8 cellular contexts compared by ENCODE assay signal in genomic region chr2:86747708-86748627, GRCh38. TPM values are rescaled to one million over a fixed set of nuclear protein-coding genes. Genes with fewer than 3 reads are reported as not detected.
DNase-seq lines count a peak whose midpoint lies in the region; ATAC-seq and TF ChIP-seq lines count a peak whose summit lies in the region.

No MANE protein-coding gene starts in this region.

- 85 to 88% methylated on average over 9 of the region's 9 CpGs for WGBS in body of pancreas, 2 donors
- 81 to 87% methylated on average over 9 of the region's 9 CpGs for WGBS in lung, 2 donors

- intact Hi-C loops in body of pancreas (cut with DNase I) = no loop called here
- intact Hi-C loops in CD4-positive, alpha-beta T cell (cut with DNase I, micrococcal nuclease) = loop anchor here in 1 of 2 experiments (5.0 kb wide), 1 partner anchor 61 kb away; no protein-coding TSS in a partner anchor

- no peak overlapping the region for H3K27ac ChIP-seq in body of pancreas
- H3K27ac ChIP-seq in lung (ENCODE audit: low read depth in 1 of 2, low read length in 1 of 2) = peak overlapping the region; percentile 21 to 35
- H3K27ac ChIP-seq in CD4-positive, alpha-beta T cell (ENCODE audit: low read depth, low read length) = no peak overlapping the region

- H3K4me3 ChIP-seq in body of pancreas (no peak overlapping the region), lung (no peak overlapping the region)

- ATAC-seq in activated naive CD4-positive, alpha-beta T cell treated with anti-CD3 and anti-CD28 coated beads, Interleukin-2, amount 50 U/mL, for 72 hours = peak; percentile 58 to 76
- peak; percentile 66 for ATAC-seq in body of pancreas
- no peak for ATAC-seq in lung (ENCODE audit: insufficient read depth, low FRiP score)
- no peak for ATAC-seq in CD4-positive, alpha-beta T cell (ENCODE audit: poor library complexity)

- no peak for TF ChIP-seq POLR2A in body of pancreas (IDR thresholded peaks at IDR 0.05)

- peaks cover 12 to 41% of the 10 kb centered on the region in 2 donors for H3K36me3 Mint-ChIP-seq in activated naive CD4-positive, alpha-beta T cell treated with anti-CD3 and anti-CD28 coated beads, Interleukin-2, amount 50 U/mL, for 72 hours
- peaks cover 97% of the 10 kb centered on the region for H3K36me3 Mint-ChIP-seq in CD4-positive, alpha-beta T cell (ENCODE audit: low read depth)

- H3K9me3 ChIP-seq in body of pancreas = no peaks in the 10 kb centered on the region
- H3K9me3 ChIP-seq in lung (ENCODE audit: control insufficient read depth in 2 of 2, insufficient read depth in 1 of 2, low read length in 1 of 2) = peaks cover 0 to 8% of the 10 kb centered on the region in 2 donors
- no peaks in the 10 kb centered on the region for H3K9me3 ChIP-seq in CD4-positive, alpha-beta T cell (ENCODE audit: control insufficient read depth, low read length)

- H3K27me3 Mint-ChIP-seq in CD4-positive, alpha-beta T cell = no peaks in the 10 kb centered on the region

- CTCF ChIA-PET in CD4-positive, alpha-beta T cell (lab: Charles Lee) = no interaction called here

- peaks cover 4 to 9% of the 10 kb centered on the region in 2 donors for H3K9me3 Mint-ChIP-seq in activated naive CD4-positive, alpha-beta T cell treated with anti-CD3 and anti-CD28 coated beads, Interleukin-2, amount 50 U/mL, for 72 hours
- H3K9me3 Mint-ChIP-seq in CD4-positive, alpha-beta T cell = no peaks in the 10 kb centered on the region

- peaks cover 8% of the 10 kb centered on the region for H3K4me1 ChIP-seq in body of pancreas
- peaks cover 1 to 24% of the 10 kb centered on the region in 2 donors for H3K4me1 ChIP-seq in lung (ENCODE audit: control insufficient read depth in 2 of 2, insufficient read depth in 2 of 2, low read length in 2 of 2)

- peak overlapping the region; percentile 33 to 58 for H3K27ac Mint-ChIP-seq in activated naive CD4-positive, alpha-beta T cell treated with anti-CD3 and anti-CD28 coated beads, Interleukin-2, amount 50 U/mL, for 72 hours
- H3K27ac Mint-ChIP-seq in CD4-positive, alpha-beta T cell = no peak overlapping the region

- H3K4me3 Mint-ChIP-seq in CD4-positive, alpha-beta T cell = no peak overlapping the region

- H3K27me3 ChIP-seq in body of pancreas (no peaks in the 10 kb centered on the region), lung (ENCODE audit: control insufficient read depth, insufficient read depth) (no peaks in the 10 kb centered on the region)
- no peaks in the 10 kb centered on the region for H3K27me3 ChIP-seq in CD4-positive, alpha-beta T cell (ENCODE audit: control insufficient read depth, insufficient read depth, low read length)

- TF ChIP-seq CTCF in body of pancreas (IDR thresholded peaks at IDR 0.05) = no peak
- TF ChIP-seq CTCF in lung (IDR thresholded peaks at IDR 0.05; ENCODE audit: control extremely low read depth, extremely low read depth) = no peak
- TF ChIP-seq CTCF in CD4-positive, alpha-beta T cell (IDR thresholded peaks at IDR 0.05) = no peak

- DNase-seq in activated naive CD4-positive, alpha-beta T cell treated with anti-CD3 and anti-CD28 coated beads, Interleukin-2, amount 50 U/mL, for 72 hours (ENCODE audit: low spot score in 2 of 2) = no peak
- no peak for DNase-seq in activated naive CD4-positive, alpha-beta T cell treated with Interleukin-2 at 50 U/mL for 16 hours
- peak; percentile 44 for DNase-seq in LHCN-M2 (ENCODE audit: low read depth)
- peak in 2 of 4 donors; percentile 10 to 24 for DNase-seq in body of pancreas
- no peak for DNase-seq in lung (ENCODE audit: low spot score)
- no peak for DNase-seq in activated CD8-positive, alpha-beta memory T cell treated with anti-CD3 and anti-CD28 coated beads, Interleukin-2, amount 50 U/mL, for 48 hours
- no peak for DNase-seq in CD4-positive, alpha-beta T cell
- DNase-seq in DMS79 (lab: John Stamatoyannopoulos, UW) = no peak

- POLR2A ChIA-PET in CD4-positive, alpha-beta T cell (lab: Charles Lee) = no interaction called here

- H3K36me3 ChIP-seq in body of pancreas (replicated peaks in 1 of 2; ENCODE audit: insufficient read depth in 1 of 2, low read depth in 2 of 2) (peaks cover 0 to 2% of the 10 kb centered on the region in 2 donors), lung (ENCODE audit: control insufficient read depth in 2 of 2, insufficient read depth in 2 of 2, low read length in 2 of 2) (peaks cover 5% of the 10 kb centered on the region in 2 donors)

- peaks cover 44% of the 10 kb centered on the region for H3K4me1 Mint-ChIP-seq in CD4-positive, alpha-beta T cell (ENCODE audit: low read depth)

RNA-seq across cellular contexts. Expression of gene RMND5A, which starts 27.9 kb away (rescaled TPM):
- 10 to 100 TPM; 30.1 to 33.9 TPM for total RNA-seq in activated naive CD4-positive, alpha-beta T cell treated with anti-CD3 and anti-CD28 coated beads, Interleukin-2, amount 50 U/mL, for 72 hours
- total RNA-seq in LHCN-M2 (2014; rRNA removed) = 15.1 and 16.6 TPM in 2 replicates
- polyA plus RNA-seq in LHCN-M2 (2012) = 3.0 TPM
- 10 to 100 TPM; 27.4 to 28.5 TPM for total RNA-seq in body of pancreas
- total RNA-seq in lung = 10 to 100 TPM; 23.2 to 73.1 TPM
- 10 to 100 TPM in 1 of 2 donors, 1 to 10 TPM in 1; 8.9 to 10.1 TPM for polyA plus RNA-seq in lung
- 10 to 100 TPM; 20.5 to 21.4 TPM for total RNA-seq in CD4-positive, alpha-beta T cell

RNA-seq across cellular contexts. Expression of gene CD8A, which starts 42.7 kb away (rescaled TPM):
- total RNA-seq in activated naive CD4-positive, alpha-beta T cell treated with anti-CD3 and anti-CD28 coated beads, Interleukin-2, amount 50 U/mL, for 72 hours = 1 to 10 TPM in 1 of 2 donors, under 1 TPM in 1; 0.31 to 1.7 TPM
- total RNA-seq in LHCN-M2 (2014; rRNA removed) (not detected in 2 replicates), body of pancreas (1 to 10 TPM; 1.8 to 2.0 TPM), lung (1 to 10 TPM; 1.1 to 2.8 TPM)
- polyA plus RNA-seq in LHCN-M2 (2012) = not detected
- 1 to 10 TPM; 3.1 to 3.7 TPM for polyA plus RNA-seq in lung
- total RNA-seq in CD4-positive, alpha-beta T cell = 1 to 10 TPM; 1.3 to 2.1 TPM

Comparison
In these comparisons a context has a peak if more than half of its experiments do, and no peak if none do; other contexts are left out.
1. ATAC-seq: peak in activated naive CD4-positive, alpha-beta T cell treated with anti-CD3 and anti-CD28 coated beads, Interleukin-2, amount 50 U/mL, for 72 hours (2 of 2) and body of pancreas (single experiment); none in lung (single experiment) and CD4-positive, alpha-beta T cell (single experiment).
2. H3K27ac ChIP-seq: peak in lung (2 of 2); none in body of pancreas (0 of 4) and CD4-positive, alpha-beta T cell (single experiment).